9 cellular contexts compared by ENCODE assay signal in the genomic region with DNA sequence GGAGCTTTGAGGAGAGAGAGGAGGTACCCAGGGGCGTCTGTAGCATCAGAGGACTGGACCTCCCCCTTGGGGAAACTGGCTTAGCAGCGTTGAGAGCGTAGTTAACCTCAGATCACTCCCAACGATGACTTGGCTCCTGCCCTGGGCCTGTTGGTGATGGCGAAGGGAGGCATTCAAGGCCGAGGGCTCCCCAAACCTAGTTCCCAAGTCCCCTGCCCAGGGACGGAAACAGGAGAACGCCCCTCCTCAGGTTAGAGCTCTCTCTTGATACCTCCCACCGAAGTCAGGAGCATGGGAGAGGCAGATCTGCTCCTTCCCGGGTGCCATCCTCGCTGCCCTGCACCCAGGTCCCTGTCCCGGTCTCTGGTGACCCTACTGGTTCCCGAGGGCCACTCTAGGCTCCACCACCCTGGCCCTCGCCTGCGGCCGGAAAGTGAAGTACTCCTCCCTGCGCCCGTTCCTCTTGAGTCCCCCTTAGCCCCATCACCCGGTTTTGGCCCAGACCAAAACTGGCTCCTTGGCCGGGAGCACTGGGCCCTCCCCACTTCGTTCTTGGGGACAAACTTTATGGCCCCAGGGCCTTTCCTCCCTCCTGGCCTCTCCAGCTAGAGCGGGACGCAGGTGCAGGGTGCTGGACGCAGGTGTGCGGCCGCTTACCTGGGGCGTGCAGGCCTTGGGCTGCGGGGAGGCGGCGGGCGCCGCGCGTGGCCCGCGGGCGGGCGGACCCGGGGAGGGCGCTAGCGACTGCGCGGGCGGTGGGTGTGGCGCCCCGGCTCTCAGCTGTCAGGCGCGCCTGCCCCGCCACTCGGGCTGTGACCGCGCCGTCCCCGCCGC. TPM values are rescaled to one million over a fixed set of nuclear protein-coding genes. Genes with fewer than 3 reads are reported as not detected.
DNase-seq lines count a peak whose midpoint lies in the region; ATAC-seq and TF ChIP-seq lines count a peak whose summit lies in the region.
"Had no signal": no experiment of that assay in that cellular context is flagged by ENCODE, and none has a peak within 500 bp of the region (broad histone marks: within the 10 kb centered on the region; RNA-seq: fewer than 3 reads in every experiment).

No MANE protein-coding gene starts in this region.

- no peaks in the 10 kb centered on the region for H3K9me3 Mint-ChIP-seq in Caco-2 (ENCODE audit: unreplicated experiment)
- H3K9me3 Mint-ChIP-seq in activated T-helper 17 cell treated with anti-CD3 and anti-CD28 coated beads, Interleukin-2, amount 50 U/mL, for 72 hours: no peaks in the 10 kb centered on the region
- peaks cover 8% of the 10 kb centered on the region for H3K9me3 Mint-ChIP-seq in neural progenitor cell

- H3K4me1 ChIP-seq in Caco-2 (no peaks in the 10 kb centered on the region; the same call in 1 of the 2 replicates), neural progenitor cell (peaks cover 39% of the 10 kb centered on the region), ovary (ENCODE audit: insufficient read depth) (no peaks in the 10 kb centered on the region)

- H4K20me1 ChIP-seq in neural progenitor cell (ENCODE audit: low read depth): peaks cover 78% of the 10 kb centered on the region

- H3K9me3 ChIP-seq in Caco-2 (no peaks in the 10 kb centered on the region), neural progenitor cell (ENCODE audit: low read depth) (no peaks in the 10 kb centered on the region), ovary (no peaks in the 10 kb centered on the region)

- H3K79me2 ChIP-seq in neural progenitor cell (ENCODE audit: low read depth): no peaks in the 10 kb centered on the region

- ATAC-seq in activated T-helper 17 cell treated with anti-CD3 and anti-CD28 coated beads, Interleukin-2, amount 50 U/mL, for 72 hours (replicated peaks): peak; percentile 41
- ATAC-seq in GM18907 (IDR thresholded peaks at IDR 0.05; ENCODE audit: unreplicated experiment): no peak

- H3K9ac ChIP-seq in neural progenitor cell: no peak overlapping the region

- no peak for TF ChIP-seq POLR2A in ovary (IDR thresholded peaks at IDR 0.05)

- DNase-seq in Caco-2: no peak
- DNase-seq in HEK293T (ENCODE audit: extremely low spot score): peak; percentile 42
- no peak for DNase-seq in neural progenitor cell (ENCODE audit: low spot score)
- DNase-seq in AG20443 (ENCODE audit: low spot score): no peak
- no peak for DNase-seq in ovary

- no peak for TF ChIP-seq EP300 in ovary (IDR thresholded peaks at IDR 0.05)

- no peak overlapping the region for H2AFZ ChIP-seq in neural progenitor cell (replicated peaks)

- H3K36me3 ChIP-seq in Caco-2 (ENCODE audit: control insufficient read depth, insufficient read depth, low read length) (no peaks in the 10 kb centered on the region), neural progenitor cell (no peaks in the 10 kb centered on the region), ovary (no peaks in the 10 kb centered on the region)

- no peak for TF ChIP-seq CTCF in Caco-2 (IDR thresholded peaks at IDR 0.05; ENCODE audit: insufficient read depth in 1 of 2, low read depth in 1 of 2, low read length in 1 of 2, severe bottlenecking in 1 of 2, unreplicated experiment in 1 of 2)
- no peak for TF ChIP-seq CTCF in neural progenitor cell (IDR thresholded peaks at IDR 0.05)
- TF ChIP-seq CTCF in ovary (IDR thresholded peaks at IDR 0.05): no peak

- H3K36me3 Mint-ChIP-seq in Caco-2 (ENCODE audit: insufficient read depth, unreplicated experiment) (no peaks in the 10 kb centered on the region), neural progenitor cell (no peaks in the 10 kb centered on the region)
- peaks cover 26% of the 10 kb centered on the region for H3K36me3 Mint-ChIP-seq in activated T-helper 17 cell treated with anti-CD3 and anti-CD28 coated beads, Interleukin-2, amount 50 U/mL, for 72 hours (ENCODE audit: low read depth)

- H3K27ac Mint-ChIP-seq in Caco-2 (ENCODE audit: unreplicated experiment): no peak overlapping the region
- no peak overlapping the region for H3K27ac Mint-ChIP-seq in activated T-helper 17 cell treated with anti-CD3 and anti-CD28 coated beads, Interleukin-2, amount 50 U/mL, for 72 hours
- no peak overlapping the region for H3K27ac Mint-ChIP-seq in neural progenitor cell

- intact Hi-C loops in Caco-2 (cut with micrococcal nuclease; ENCODE audit: unreplicated experiment) (no loop called here), ovary (cut with DNase I) (no loop called here)

- H3F3A ChIP-seq in neural progenitor cell (ENCODE audit: low read depth): peaks cover 32% of the 10 kb centered on the region

- CTCF ChIA-PET in Caco-2 (lab: Charles Lee): no interaction called here
- CTCF ChIA-PET in HEK293T (lab: Yijun Ruan, JAX): no interaction called here

- BruUV-seq in Caco-2 (replicated peaks; lab: Mats Ljungman, UMichigan): no TSS peak

- H3K4me3 Mint-ChIP-seq in Caco-2 (ENCODE audit: unreplicated experiment) (peak overlapping the region; percentile 57), neural progenitor cell (peak overlapping the region; percentile 75)
- H3K4me3 Mint-ChIP-seq in activated T-helper 17 cell treated with anti-CD3 and anti-CD28 coated beads, Interleukin-2, amount 50 U/mL, for 72 hours: peak overlapping the region; percentile 42

- H3K27ac ChIP-seq in neural progenitor cell (no peak overlapping the region), ovary (no peak overlapping the region)

- peaks cover 12% of the 10 kb centered on the region for H3K4me1 Mint-ChIP-seq in Caco-2 (ENCODE audit: low read depth, unreplicated experiment)
- peaks cover 26% of the 10 kb centered on the region for H3K4me1 Mint-ChIP-seq in activated T-helper 17 cell treated with anti-CD3 and anti-CD28 coated beads, Interleukin-2, amount 50 U/mL, for 72 hours
- peaks cover 26% of the 10 kb centered on the region for H3K4me1 Mint-ChIP-seq in neural progenitor cell

- H3K27me3 Mint-ChIP-seq in Caco-2 (ENCODE audit: insufficient read depth, unreplicated experiment): peaks cover 25% of the 10 kb centered on the region
- peaks cover 56% of the 10 kb centered on the region for H3K27me3 Mint-ChIP-seq in activated T-helper 17 cell treated with anti-CD3 and anti-CD28 coated beads, Interleukin-2, amount 50 U/mL, for 72 hours
- H3K27me3 Mint-ChIP-seq in neural progenitor cell (ENCODE audit: insufficient read depth, low read depth): peaks cover 71% of the 10 kb centered on the region

- WGBS in ovary, 3 donors: 2 to 3% (median 3%) methylated on average over 28 to 55 of the region's 55 CpGs

- H3K4me2 ChIP-seq in neural progenitor cell: peak overlapping the region; percentile 77

- H3K27me3 ChIP-seq in Caco-2 (replicated peaks; ENCODE audit: control insufficient read depth, insufficient read depth, low read length) (no peaks in the 10 kb centered on the region; the same call in 1 of the 2 replicates), neural progenitor cell (peaks cover 100% of the 10 kb centered on the region), ovary (peaks cover 32% of the 10 kb centered on the region)

- H3K4me3 ChIP-seq in Caco-2 (ENCODE audit: low read depth, low read length) (peak overlapping the region; percentile 30), neural progenitor cell (peak overlapping the region; percentile 43), ovary (no peak overlapping the region)

- POLR2A ChIA-PET in Caco-2 (lab: Charles Lee) (no interaction called here), HEK293T (lab: Yijun Ruan, JAX) (interaction anchor here (1.7 kb wide), 1 partner anchor 41 kb away, joined by 4 read pairs; no protein-coding TSS in a partner anchor)

TF ChIP-seq in HEK293T, 16 proteins besides CTCF, POLR2A, EP300 and RAD21:
- TF ChIP-seq LEF1 (IDR thresholded peaks at IDR 0.05; ENCODE audit: borderline replicate concordance) (no peak), L3MBTL2 (conservative IDR thresholded peaks at IDR 0.05) (no peak), SP1 (IDR thresholded peaks at IDR 0.05) (no peak), BHLHE40 (IDR thresholded peaks at IDR 0.05; ENCODE audit: borderline replicate concordance) (no peak), FOXK2 (IDR thresholded peaks at IDR 0.05) (no peak), NFRKB (IDR thresholded peaks at IDR 0.05) (no peak)

RNA-seq across cellular contexts. Expression of a gene that starts 2.6 kb away (rescaled TPM):
- total RNA-seq in Caco-2 (2022): not detected in 2 replicates
- under 1 TPM; 0.08 to 0.13 TPM for total RNA-seq in activated T-helper 17 cell treated with anti-CD3 and anti-CD28 coated beads, Interleukin-2, amount 50 U/mL, for 72 hours
- total RNA-seq in neural progenitor cell (ENCODE audit: low replicate concordance): 0.09 and 0.51 TPM in 2 replicates
- 1 to 10 TPM in 2 of 7 donors, under 1 TPM in 5; 0.34 to 1.2 (median 0.92) TPM for total RNA-seq in ovary
- polyA plus RNA-seq in ovary: under 1 TPM; 0.05 to 0.67 TPM

RNA-seq across cellular contexts. Expression of a gene that starts 17.1 kb away (rescaled TPM):
- total RNA-seq in Caco-2 (2022) (not detected in 2 replicates), neural progenitor cell (ENCODE audit: low replicate concordance) (not detected in 2 replicates), ovary (not detected)
- total RNA-seq in activated T-helper 17 cell treated with anti-CD3 and anti-CD28 coated beads, Interleukin-2, amount 50 U/mL, for 72 hours: not detected
- not detected for polyA plus RNA-seq in ovary
- total RNA-seq: bronchial epithelial cell, myocyte had no signal
